Comparison of ENCODE assay signal across 8 cellular contexts in genomic region chr17:50559674-50560184, GRCh38. TPM values are rescaled to one million over a fixed set of nuclear protein-coding genes. Genes with fewer than 3 reads are reported as not detected.
DNase-seq lines count a peak whose midpoint lies in the region; ATAC-seq and TF ChIP-seq lines count a peak whose summit lies in the region.

No MANE protein-coding gene starts in this region.

- H3K9me3 Mint-ChIP-seq in effector memory CD8-positive, alpha-beta T cell = no peaks in the 10 kb centered on the region

- H4K20me1 ChIP-seq in GM23248 (ENCODE audit: insufficient read depth) = no peaks in the 10 kb centered on the region

- peaks cover 10% of the 10 kb centered on the region for H3F3A ChIP-seq in GM23248 (ENCODE audit: insufficient read depth)

- no peak overlapping the region for H3K27ac ChIP-seq in GM23248
- no peak overlapping the region for H3K27ac ChIP-seq in mucosa of rectum (ENCODE audit: low read depth in 2 of 2, low read length in 2 of 2)
- H3K27ac ChIP-seq in upper lobe of left lung = no peak overlapping the region

- H3K36me3 ChIP-seq in GM23248 (ENCODE audit: low read depth) (no peaks in the 10 kb centered on the region), mucosa of rectum (ENCODE audit: control insufficient read depth in 2 of 2, insufficient read depth in 2 of 2, low read length in 2 of 2) (peaks cover 4 to 9% of the 10 kb centered on the region in 2 donors), upper lobe of left lung (peaks cover 0 to 11% (median 9%) of the 10 kb centered on the region in 4 donors)

- H3K4me1 ChIP-seq in GM23248 (ENCODE audit: insufficient read depth) = peaks cover 9% of the 10 kb centered on the region
- peaks cover 16 to 19% of the 10 kb centered on the region in 2 donors for H3K4me1 ChIP-seq in mucosa of rectum (ENCODE audit: control insufficient read depth in 2 of 2, insufficient read depth in 2 of 2, low read length in 2 of 2)
- H3K4me1 ChIP-seq in upper lobe of left lung = peaks cover 38 to 51% (median 41%) of the 10 kb centered on the region in 4 donors

- peak overlapping the region; percentile 86 for H2AFZ ChIP-seq in GM23248

- H3K4me3 Mint-ChIP-seq in effector memory CD8-positive, alpha-beta T cell = peak overlapping the region; percentile 82 to 86

- H3K36me3 Mint-ChIP-seq in effector memory CD8-positive, alpha-beta T cell (ENCODE audit: insufficient read depth) = peaks cover 10% of the 10 kb centered on the region

- no peak for TF ChIP-seq CTCF in upper lobe of left lung (IDR thresholded peaks at IDR 0.05)

- H3K9me2 ChIP-seq in GM23248 (ENCODE audit: insufficient read depth) = no peaks in the 10 kb centered on the region

- peak; percentile 16 for ATAC-seq in effector memory CD8-positive, alpha-beta T cell (replicated peaks)
- ATAC-seq in upper lobe of left lung (ENCODE audit: low FRiP score in 2 of 2) (peak in 1 of 2 donors; percentile 57), HG03342 (IDR thresholded peaks at IDR 0.05; ENCODE audit: unreplicated experiment) (no peak)

- peaks cover 46 to 72% of the 10 kb centered on the region in 2 donors for H3K27me3 Mint-ChIP-seq in effector memory CD8-positive, alpha-beta T cell

- H3K27me3 ChIP-seq in GM23248 (replicated peaks; ENCODE audit: insufficient read depth) (peaks cover 6% of the 10 kb centered on the region), mucosa of rectum (ENCODE audit: control insufficient read depth in 2 of 2, insufficient read depth in 2 of 2, low read length in 2 of 2) (peaks cover 39 to 48% of the 10 kb centered on the region in 2 donors), upper lobe of left lung (peaks cover 0 to 44% (median 32%) of the 10 kb centered on the region in 4 donors)

- H3K9ac ChIP-seq in GM23248 (0 out of 2 replicates have a peak overlapping the region, but pooled peaks have one; percentile 36), mucosa of rectum (ENCODE audit: low read depth in 1 of 2, low read length in 2 of 2) (no peak overlapping the region)

- in situ Hi-C loops in GM23248 (cut with MboI) = no loop called here

- peak; percentile 48 for DNase-seq in AG08395 (ENCODE audit: low spot score)
- DNase-seq in GM23248 = peak; percentile 83
- DNase-seq in SW 1271 (lab: John Stamatoyannopoulos, UW) = peak; percentile 51 to 56
- no peak for DNase-seq in effector memory CD8-positive, alpha-beta T cell
- DNase-seq in upper lobe of left lung = peak in 1 of 2 donors; percentile 55
- DNase-seq in cerebellar nuclear complex (lab: John Stamatoyannopoulos, UW) = no peak

- H3K4me3 ChIP-seq in GM23248 = peak overlapping the region; percentile 74
- H3K4me3 ChIP-seq in mucosa of rectum (ENCODE audit: low read length in 2 of 2) = peak overlapping the region; percentile 55 to 68
- peak overlapping the region in 3 of 4 donors; percentile 48 to 60 (median 60) for H3K4me3 ChIP-seq in upper lobe of left lung

- peak overlapping the region in 1 of 2 donors; percentile 49 for H3K27ac Mint-ChIP-seq in effector memory CD8-positive, alpha-beta T cell

- no peaks in the 10 kb centered on the region for H3K79me2 ChIP-seq in GM23248 (ENCODE audit: insufficient read depth)

- H3K4me2 ChIP-seq in GM23248 (ENCODE audit: unreplicated experiment) = peak overlapping the region; percentile 91

- no peak for TF ChIP-seq POLR2A in upper lobe of left lung (IDR thresholded peaks at IDR 0.05)

- peaks cover 18 to 21% of the 10 kb centered on the region in 2 donors for H3K4me1 Mint-ChIP-seq in effector memory CD8-positive, alpha-beta T cell (ENCODE audit: low read depth in 2 of 2)

- H3K9me3 ChIP-seq in GM23248 (ENCODE audit: low read depth) (no peaks in the 10 kb centered on the region), mucosa of rectum (ENCODE audit: control insufficient read depth in 2 of 2, low read length in 2 of 2) (no peaks in the 10 kb centered on the region), upper lobe of left lung (no peaks in the 10 kb centered on the region)

- WGBS in GM23248 (ENCODE audit: low coverage in 1 of 2, low lambda C conversion rate in 2 of 2, missing lambda C conversion rate in 2 of 2), 2 experiments = 5 to 7% methylated on average over 26 to 27 of the region's 27 CpGs
- 4 to 9% methylated on average over 20 to 21 of the region's 27 CpGs for WGBS in upper lobe of left lung, 2 donors

- TF ChIP-seq EP300 in upper lobe of left lung (IDR thresholded peaks at IDR 0.05) = no peak

RNA-seq across cellular contexts. Expression of gene CACNA1G, which starts 0.8 kb away (rescaled TPM):
- total RNA-seq in GM23248 (2014; rRNA removed; shearing (Covaris generic)) = 0.13 and 0.97 TPM in 2 replicates
- polyA plus RNA-seq in GM23248 (2016; fragmentation: Nextera tagmentation; extraction: Ambion mirVana) = 0.06 and 0.16 TPM in 2 replicates
- total RNA-seq in upper lobe of left lung = under 1 TPM in 4 of 6 donors, not detected in 2; under 0.01 to 0.37 (median 0.11) TPM

RNA-seq across cellular contexts. Expression of gene SPATA20, which starts 12.8 kb away (rescaled TPM):
- total RNA-seq in GM23248 (2014; rRNA removed; shearing (Covaris generic)) = 146 TPM in 2 replicates
- 89.9 and 91.2 TPM in 2 replicates for polyA plus RNA-seq in GM23248 (2016; fragmentation: Nextera tagmentation; extraction: Ambion mirVana)
- 100 to 1,000 TPM in 2 of 6 donors, 10 to 100 TPM in 4; 32.9 to 111 (median 46.4) TPM for total RNA-seq in upper lobe of left lung

RNA-seq across cellular contexts. Expression of gene EPN3, which starts 27.2 kb away (rescaled TPM):
- not detected in 2 replicates for total RNA-seq in GM23248 (2014; rRNA removed; shearing (Covaris generic))
- 0.13 TPM in 1 of 2 replicates, not detected in the other for polyA plus RNA-seq in GM23248 (2016; fragmentation: Nextera tagmentation; extraction: Ambion mirVana)
- 10 to 100 TPM in 1 of 6 donors, 1 to 10 TPM in 2, under 1 TPM in 2, not detected in 1; 0.74 to 14.4 (median 1.2) TPM for total RNA-seq in upper lobe of left lung

RNA-seq across cellular contexts. Expression of gene MYCBPAP, which starts 51.5 kb away (rescaled TPM):
- 0.32 and 0.89 TPM in 2 replicates for total RNA-seq in GM23248 (2014; rRNA removed; shearing (Covaris generic))
- 0.79 and 1.4 TPM in 2 replicates for polyA plus RNA-seq in GM23248 (2016; fragmentation: Nextera tagmentation; extraction: Ambion mirVana)
- 10 to 100 TPM in 1 of 6 donors, 1 to 10 TPM in 5; 1.0 to 14.7 (median 4.2) TPM for total RNA-seq in upper lobe of left lung

Comparison
In these comparisons a context has a peak if more than half of its experiments do, and no peak if none do; other contexts are left out.
1. DNase-seq: peak in AG08395 (single experiment), GM23248 (single experiment) and SW 1271 (2 of 2); none in effector memory CD8-positive, alpha-beta T cell (0 of 3) and cerebellar nuclear complex (0 of 2).
2. Peak in every context shown above with its lines, with median percentiles within 50 percentile points of each other: H3K4me3 ChIP-seq.